9 cellular contexts compared by ENCODE assay signal in genomic region chr2:74555610-74556103, GRCh38. TPM values are rescaled to one million over a fixed set of nuclear protein-coding genes. Genes with fewer than 3 reads are reported as not detected.
DNase-seq lines count a peak whose midpoint lies in the region; ATAC-seq and TF ChIP-seq lines count a peak whose summit lies in the region.
"Had no signal": no experiment of that assay in that cellular context is flagged by ENCODE, and none has a peak within 500 bp of the region (broad histone marks: within the 10 kb centered on the region; RNA-seq: fewer than 3 reads in every experiment).

No MANE protein-coding gene starts in this region.

- H3K36me3 Mint-ChIP-seq in CD8-positive, alpha-beta T cell, result peaks cover 8% of the 10 kb centered on the region
- peaks cover 6% of the 10 kb centered on the region for H3K36me3 Mint-ChIP-seq in osteocyte (ENCODE audit: unreplicated experiment)

- peaks cover 13% of the 10 kb centered on the region for H3K4me1 ChIP-seq in CD8-positive, alpha-beta T cell (ENCODE audit: insufficient read depth, low read length)
- H3K4me1 ChIP-seq in OCI-LY1 (ENCODE audit: insufficient read depth, low read length, severe bottlenecking) (peaks cover 17% of the 10 kb centered on the region), PC-3 (ENCODE audit: insufficient read depth, low read length) (peaks cover 7% of the 10 kb centered on the region)

- H4K20me1 ChIP-seq in OCI-LY1 (ENCODE audit: insufficient read depth, low read length), result no peaks in the 10 kb centered on the region
- no peaks in the 10 kb centered on the region for H4K20me1 ChIP-seq in PC-3 (ENCODE audit: low read length)

- no peaks in the 10 kb centered on the region for H3F3A ChIP-seq in OCI-LY1 (ENCODE audit: insufficient read depth, low read length)
- H3F3A ChIP-seq in PC-3 (ENCODE audit: low read length, unreplicated experiment), result no peaks in the 10 kb centered on the region

- CTCF ChIA-PET in CD8-positive, alpha-beta T cell (lab: Charles Lee), result interaction anchor here (0.8 kb wide), 1 partner anchor 25 kb away, joined by 3 read pairs; no protein-coding TSS in a partner anchor
- CTCF ChIA-PET in PC-3 (lab: Charles Lee), result no interaction called here

- H3K27ac ChIP-seq in CD8-positive, alpha-beta T cell (ENCODE audit: low read depth, low read length), result no peak overlapping the region
- H3K27ac ChIP-seq in OCI-LY1 (ENCODE audit: low read depth, low read length, poor library complexity, severe bottlenecking), result no peak overlapping the region
- no peak overlapping the region for H3K27ac ChIP-seq in PC-3 (ENCODE audit: low read length)

- H3K27me3 ChIP-seq in CD8-positive, alpha-beta T cell (ENCODE audit: insufficient read depth, low read length), result no peaks in the 10 kb centered on the region
- H3K27me3 ChIP-seq in OCI-LY1 (ENCODE audit: insufficient read depth, low read length), result no peaks in the 10 kb centered on the region; the same call in 1 of the 2 replicates
- H3K27me3 ChIP-seq in PC-3 (ENCODE audit: low read length), result no peaks in the 10 kb centered on the region

- H3K36me3 ChIP-seq in CD8-positive, alpha-beta T cell (ENCODE audit: insufficient read depth, low read length), result no peaks in the 10 kb centered on the region
- H3K36me3 ChIP-seq in OCI-LY1 (ENCODE audit: insufficient read depth, low read length), result peaks cover 6% of the 10 kb centered on the region; the same call in 1 of the 2 replicates
- H3K36me3 ChIP-seq in PC-3 (ENCODE audit: low read depth, low read length), result no peaks in the 10 kb centered on the region

- H2AFZ ChIP-seq in OCI-LY1 (ENCODE audit: low read length), result no peak overlapping the region
- H2AFZ ChIP-seq in PC-3 (ENCODE audit: low read length), result no peak overlapping the region

- peaks cover 12% of the 10 kb centered on the region for H3K27me3 Mint-ChIP-seq in CD8-positive, alpha-beta T cell (ENCODE audit: low read depth)
- H3K27me3 Mint-ChIP-seq in osteocyte (ENCODE audit: unreplicated experiment), result no peaks in the 10 kb centered on the region

- no peak for ATAC-seq in CD8-positive, alpha-beta T cell
- ATAC-seq in PC-3, result no peak
- ATAC-seq in GM18498 (IDR thresholded peaks at IDR 0.05; ENCODE audit: unreplicated experiment), result no peak

- BruUV-seq in PC-3 (replicated peaks; lab: Mats Ljungman, UMichigan), result no TSS peak

- POLR2A ChIA-PET in CD8-positive, alpha-beta T cell (lab: Charles Lee), result no interaction called here
- POLR2A ChIA-PET in PC-3 (lab: Charles Lee; ENCODE audit: unreplicated experiment), result no interaction called here

- DNase-seq in CD8-positive, alpha-beta T cell, result no peak
- DNase-seq in fibroblast of pulmonary artery (ENCODE audit: low read depth) (no peak), osteocyte (ENCODE audit: extremely low spot score, unreplicated experiment) (no peak), PC-3 (no peak)
- no peak for DNase-seq in stimulated activated CD4-positive, alpha-beta T cell treated with anti-CD3 and anti-CD28 coated beads, Interleukin-15, amount 100 ng/mL, for 24 hours
- no peak for DNase-seq in stimulated activated CD4-positive, alpha-beta T cell treated with anti-CD3 and anti-CD28 coated beads, Interleukin-4, amount 100 ng/mL, for 1 hour

- no peaks in the 10 kb centered on the region for H3K9me3 Mint-ChIP-seq in CD8-positive, alpha-beta T cell
- no peaks in the 10 kb centered on the region for H3K9me3 Mint-ChIP-seq in osteocyte (ENCODE audit: unreplicated experiment)

- peaks cover 10% of the 10 kb centered on the region for H3K4me1 Mint-ChIP-seq in CD8-positive, alpha-beta T cell (ENCODE audit: low read depth)
- H3K4me1 Mint-ChIP-seq in osteocyte (ENCODE audit: unreplicated experiment), result peaks cover 32% of the 10 kb centered on the region

- peak overlapping the region; percentile 45 for H3K27ac Mint-ChIP-seq in CD8-positive, alpha-beta T cell
- no peak overlapping the region for H3K27ac Mint-ChIP-seq in osteocyte (ENCODE audit: unreplicated experiment)

- no peaks in the 10 kb centered on the region for H3K9me3 ChIP-seq in CD8-positive, alpha-beta T cell (ENCODE audit: low read length)
- H3K9me3 ChIP-seq in OCI-LY1 (ENCODE audit: low read length), result no peaks in the 10 kb centered on the region
- no peaks in the 10 kb centered on the region for H3K9me3 ChIP-seq in PC-3 (ENCODE audit: low read length)

- H3K4me2 ChIP-seq in OCI-LY1 (ENCODE audit: low read length) (peak overlapping the region; percentile 70), PC-3 (ENCODE audit: low read length) (no peak overlapping the region)

- H3K9ac ChIP-seq in OCI-LY1 (ENCODE audit: low read length) (peak overlapping the region; percentile 71; the same call in 1 of the 2 replicates), PC-3 (ENCODE audit: low read length) (no peak overlapping the region)

- no peak for TF ChIP-seq CTCF in CD8-positive, alpha-beta T cell (IDR thresholded peaks at IDR 0.05)
- TF ChIP-seq CTCF in OCI-LY1 (IDR thresholded peaks at IDR 0.05; ENCODE audit: low read length) (no peak), fibroblast of pulmonary artery (IDR thresholded peaks at IDR 0.05; ENCODE audit: low read length, missing control alignments) (no peak), osteocyte (IDR thresholded peaks at IDR 0.05) (no peak), PC-3 (conservative IDR thresholded peaks at IDR 0.05; ENCODE audit: low read depth, low read length) (no peak)

- peak overlapping the region; percentile 100 for H3K4me3 ChIP-seq in CD8-positive, alpha-beta T cell (ENCODE audit: low read depth, low read length)
- H3K4me3 ChIP-seq in OCI-LY1 (ENCODE audit: low read depth, low read length, poor library complexity, severe bottlenecking) (peak overlapping the region; percentile 78), fibroblast of pulmonary artery (replicated peaks; ENCODE audit: low read depth, low read length) (peak overlapping the region; percentile 95), PC-3 (ENCODE audit: low read length) (no peak overlapping the region)

- H3K9me2 ChIP-seq in OCI-LY1 (ENCODE audit: low read depth, low read length) (no peaks in the 10 kb centered on the region), PC-3 (replicated peaks; ENCODE audit: low read length) (no peaks in the 10 kb centered on the region)

- intact Hi-C loops in CD8-positive, alpha-beta T cell (cut with DNase I, micrococcal nuclease), result loop anchor here (1.0 to 10.0 kb wide), 4 partner anchors 19 to 399 kb away; partner anchors contain the start of genes POLE4 (in 1 of the 2) and SEMA4F (in 1 of the 2)
- intact Hi-C loops in PC-3 (cut with micrococcal nuclease), result no loop called here

- H3K4me3 Mint-ChIP-seq in CD8-positive, alpha-beta T cell, result peak overlapping the region; percentile 91
- peak overlapping the region; percentile 80 for H3K4me3 Mint-ChIP-seq in osteocyte (ENCODE audit: unreplicated experiment)

- H3K79me2 ChIP-seq in OCI-LY1 (ENCODE audit: insufficient read depth, low read length) (no peaks in the 10 kb centered on the region), PC-3 (ENCODE audit: low read length) (0 out of 2 replicates have a peak, but pooled peaks cover under 1% of the 10 kb centered on the region)

RNA-seq across cellular contexts. Expression of gene DOK1, which starts 1.1 kb away (rescaled TPM):
- 1 to 10 TPM; 5.2 to 5.3 TPM for total RNA-seq in CD8-positive, alpha-beta T cell
- total RNA-seq in osteocyte (15.8 and 17.7 TPM in 2 replicates), PC-3 (2014; rRNA removed) (4.7 and 6.0 TPM in 2 replicates)

RNA-seq across cellular contexts. Expression of gene LOXL3, which starts 1.9 kb away (rescaled TPM):
- total RNA-seq in CD8-positive, alpha-beta T cell, result not detected
- total RNA-seq in osteocyte (58.1 and 62.1 TPM in 2 replicates), PC-3 (2014; rRNA removed) (5.8 and 12.4 TPM in 2 replicates)

RNA-seq across cellular contexts. Expression of gene HTRA2, which starts 25.9 kb away (rescaled TPM):
- total RNA-seq in CD8-positive, alpha-beta T cell, result 10 to 100 TPM; 15.7 TPM
- total RNA-seq in osteocyte (32.0 and 32.3 TPM in 2 replicates), PC-3 (2014; rRNA removed) (71.8 and 77.5 TPM in 2 replicates)

RNA-seq across cellular contexts. Expression of gene AUP1, which starts 26.2 kb away (rescaled TPM):
- 100 to 1,000 TPM; 201 to 202 TPM for total RNA-seq in CD8-positive, alpha-beta T cell
- total RNA-seq in osteocyte (96.3 and 97.1 TPM in 2 replicates), PC-3 (2014; rRNA removed) (218 and 233 TPM in 2 replicates)

RNA-seq across cellular contexts. Expression of gene DQX1, which starts 29.6 kb away (rescaled TPM):
- total RNA-seq in CD8-positive, alpha-beta T cell, result under 1 TPM in 1 of 2 experiments, not detected in 1; 0.17 TPM
- total RNA-seq in osteocyte, result 0.26 and 0.32 TPM in 2 replicates
- total RNA-seq in PC-3 (2014; rRNA removed), result 0.07 and 0.63 TPM in 2 replicates
- total RNA-seq: myocyte had no signal
